22 cellular contexts compared by ENCODE assay signal in genomic region chr20:44172572-44172950, GRCh38. TPM values are rescaled to one million over a fixed set of nuclear protein-coding genes. Genes with fewer than 3 reads are reported as not detected.
"Had no signal": no experiment of that assay in that cellular context is flagged by ENCODE, and none has a peak within 500 bp of the region (broad histone marks: within the 10 kb centered on the region; RNA-seq: fewer than 3 reads in every experiment).

No MANE protein-coding gene starts in this region.

- H3K9me3 ChIP-seq: stomach, testis, vagina had no signal

- H3K27ac ChIP-seq: parathyroid adenoma, skin epidermis, testis, vagina, VCaP had no signal

- H3K4me1 Mint-ChIP-seq: stimulated activated effector memory CD8-positive, alpha-beta T cell treated with anti-CD3 and anti-CD28 coated beads, Interleukin-12 subunit alpha, Interleukin-12 subunit beta, amount 100 ng/mL, for 72 hours had no signal

- ATAC-seq: effector memory CD8-positive, alpha-beta T cell; left colon; stimulated activated effector memory CD8-positive, alpha-beta T cell treated with anti-CD3 and anti-CD28 coated beads, Interleukin-12 subunit alpha, Interleukin-12 subunit beta, amount 100 ng/mL, for 72 hours; T-helper 17 cell had no signal

- H3K27me3 ChIP-seq: testis, vagina had no signal

- H3K9ac ChIP-seq: parathyroid adenoma had no signal

- H3K9me3 Mint-ChIP-seq: activated T-helper 1 cell treated with anti-CD3 and anti-CD28 coated beads, Interleukin-12 subunit alpha, Interleukin-12 subunit beta, Interleukin-2, Interleukin-4 antibody, amounts not matched to agents 30 ng/mL and 10 ng/mL and 1 ng/mL, durations not matched to agents 14 hours and 24 hours and 36 hours; effector memory CD8-positive, alpha-beta T cell; nephron; stimulated activated effector memory CD8-positive, alpha-beta T cell treated with anti-CD3 and anti-CD28 coated beads, Interleukin-12 subunit alpha, Interleukin-12 subunit beta, amount 100 ng/mL, for 72 hours had no signal

- H3K27ac Mint-ChIP-seq: activated naive CD8-positive, alpha-beta T cell; activated T-helper 1 cell treated with anti-CD3 and anti-CD28 coated beads, Interleukin-12 subunit alpha, Interleukin-12 subunit beta, Interleukin-2, Interleukin-4 antibody, amounts not matched to agents 30 ng/mL and 10 ng/mL and 1 ng/mL, durations not matched to agents 14 hours and 24 hours and 36 hours; effector memory CD8-positive, alpha-beta T cell; stimulated activated effector memory CD8-positive, alpha-beta T cell treated with anti-CD3 and anti-CD28 coated beads, Interleukin-12 subunit alpha, Interleukin-12 subunit beta, amount 100 ng/mL, for 72 hours; T-helper 17 cell had no signal

- H3K4me1 ChIP-seq: parathyroid adenoma, testis had no signal

- DNase-seq: activated CD4-positive, CD25-positive, alpha-beta regulatory T cell treated with anti-CD3 and anti-CD28 coated beads, Interleukin-2, amount 50 U/mL, for 72 hours; activated gamma-delta T cell treated with Interleukin-2 at 50 U/mL for 16 hours; activated T-cell treated with anti-CD3 and anti-CD28 coated beads for 4 hours; dermis blood vessel endothelial cell; effector memory CD8-positive, alpha-beta T cell; hypothalamus; islet precursor cell; left colon; retina; stimulated activated CD4-positive, alpha-beta T cell treated with anti-CD3 and anti-CD28 coated beads, Interleukin-4, amount 100 ng/mL, for 1 hour; stomach; T-helper 17 cell; testis had no signal

- H3K4me3 Mint-ChIP-seq: activated naive CD8-positive, alpha-beta T cell; activated T-helper 1 cell treated with anti-CD3 and anti-CD28 coated beads, Interleukin-12 subunit alpha, Interleukin-12 subunit beta, Interleukin-2, Interleukin-4 antibody, amounts not matched to agents 30 ng/mL and 10 ng/mL and 1 ng/mL, durations not matched to agents 14 hours and 24 hours and 36 hours; effector memory CD8-positive, alpha-beta T cell; nephron; stimulated activated effector memory CD8-positive, alpha-beta T cell treated with anti-CD3 and anti-CD28 coated beads, Interleukin-12 subunit alpha, Interleukin-12 subunit beta, amount 100 ng/mL, for 72 hours; T-helper 17 cell had no signal

- H3K36me3 Mint-ChIP-seq: stimulated activated effector memory CD8-positive, alpha-beta T cell treated with anti-CD3 and anti-CD28 coated beads, Interleukin-12 subunit alpha, Interleukin-12 subunit beta, amount 100 ng/mL, for 72 hours had no signal

- H3K36me3 ChIP-seq: stomach, vagina had no signal

- H3K4me3 ChIP-seq: lung, skin epidermis, stomach, testis, vagina had no signal

RNA-seq across cellular contexts. Expression of gene JPH2, which starts 14.4 kb away (rescaled TPM):
- total RNA-seq: activated T-helper 1 cell treated with anti-CD3 and anti-CD28 coated beads, Interleukin-12 subunit alpha, Interleukin-12 subunit beta, Interleukin-2, Interleukin-4 antibody, amounts not matched to agents 30 ng/mL and 10 ng/mL and 1 ng/mL, durations not matched to agents 14 hours and 24 hours and 36 hours; T-helper 17 cell had no signal
